In the genomic region with DNA sequence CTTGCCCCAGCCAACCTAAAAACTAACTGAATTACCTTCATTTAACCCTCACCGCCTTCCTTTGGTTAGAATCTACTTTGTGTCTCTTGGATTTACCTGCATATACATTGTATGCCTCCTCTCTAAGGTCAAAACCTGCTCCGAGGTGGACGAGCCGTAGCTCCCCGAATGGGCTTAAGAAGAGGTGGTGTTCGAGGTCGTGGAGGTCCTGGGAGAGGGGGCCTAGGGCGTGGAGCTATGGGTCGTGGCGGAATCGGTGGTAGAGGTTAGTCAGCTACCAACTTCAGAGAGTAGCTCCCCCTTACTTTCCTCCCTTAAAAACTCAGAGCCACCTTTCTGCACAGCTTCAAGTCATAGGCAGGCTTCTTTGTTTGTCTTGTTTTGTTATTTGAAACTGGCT, we compare ENCODE assay signal across 1 cellular context.
TF ChIP-seq lines count a peak whose summit lies in the region.

No MANE protein-coding gene starts in this region.

TF ChIP-seq in H1, 55 proteins besides CTCF, POLR2A, EP300 and RAD21:
- TF ChIP-seq RFX5 (IDR thresholded peaks at IDR 0.05; ENCODE audit: borderline replicate concordance, low read depth, low read length), result no peak
- TF ChIP-seq HDAC6 (IDR thresholded peaks at IDR 0.05; ENCODE audit: low read depth, low read length), result no peak
- TF ChIP-seq CBX8 (IDR thresholded peaks at IDR 0.05; ENCODE audit: borderline replicate concordance, low read depth, low read length), result no peak
- TF ChIP-seq TBP (IDR thresholded peaks at IDR 0.05; ENCODE audit: low read depth, low read length), result no peak
- no peak for TF ChIP-seq NRF1 (IDR thresholded peaks at IDR 0.05; ENCODE audit: low read depth, low read length)
- TF ChIP-seq YY1 (IDR thresholded peaks at IDR 0.05; ENCODE audit: low read depth, low read length), result no peak
- no peak for TF ChIP-seq RNF2 (IDR thresholded peaks at IDR 0.05; ENCODE audit: borderline replicate concordance, low read depth, low read length, missing control alignments, poor library complexity, severe bottlenecking)
- no peak for TF ChIP-seq SIRT6 (IDR thresholded peaks at IDR 0.05; ENCODE audit: low read length)
- TF ChIP-seq SP1 (IDR thresholded peaks at IDR 0.05; ENCODE audit: low read depth, low read length), result no peak
- no peak for TF ChIP-seq BCL11A (IDR thresholded peaks at IDR 0.05; ENCODE audit: low read depth in 2 of 2, low read length in 2 of 2)
- no peak for TF ChIP-seq BRCA1 (IDR thresholded peaks at IDR 0.05; ENCODE audit: low read depth, low read length)
- TF ChIP-seq GABPA (IDR thresholded peaks at IDR 0.05; ENCODE audit: borderline replicate concordance, insufficient read depth, low read length), result no peak
- TF ChIP-seq CTBP2 (IDR thresholded peaks at IDR 0.05; ENCODE audit: borderline replicate concordance, insufficient read depth, insufficient read length, low read length), result no peak
- TF ChIP-seq TAF1 (IDR thresholded peaks at IDR 0.05; ENCODE audit: low read depth, low read length), result no peak
- TF ChIP-seq CEBPB (IDR thresholded peaks at IDR 0.05; ENCODE audit: low read depth, low read length), result no peak
- no peak for TF ChIP-seq EGR1 (IDR thresholded peaks at IDR 0.05; ENCODE audit: borderline replicate concordance, low read depth, low read length)
- TF ChIP-seq SIX5 (IDR thresholded peaks at IDR 0.05; ENCODE audit: low read depth, low read length), result no peak
